ENCODE assay signal across 8 cellular contexts in the genomic region with DNA sequence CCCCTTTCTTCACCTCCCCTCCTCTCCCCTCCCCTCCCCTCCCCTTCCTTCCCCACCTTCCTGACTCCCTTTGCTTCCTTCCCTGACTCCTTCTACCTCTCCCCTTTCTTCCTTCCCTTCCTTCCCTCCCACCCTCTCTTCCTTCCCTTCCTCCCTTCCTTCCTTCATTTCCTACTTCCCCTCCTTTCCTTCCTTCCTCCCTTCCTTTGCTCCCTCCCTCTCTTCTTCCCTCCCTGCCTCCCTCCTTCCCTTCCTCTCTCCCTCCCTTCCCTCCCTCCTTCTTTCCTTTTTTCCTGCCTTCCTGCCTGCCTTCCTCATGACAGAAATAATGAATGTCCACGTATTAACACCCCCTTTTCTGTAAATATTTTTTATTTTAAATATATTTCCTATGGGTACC.
"Had no signal": no experiment of that assay in that cellular context is flagged by ENCODE, and none has a peak within 500 bp of the region (broad histone marks: within the 10 kb centered on the region; RNA-seq: fewer than 3 reads in every experiment).

No MANE protein-coding gene starts in this region.

- H3K36me3 Mint-ChIP-seq: IgD-negative memory B cell had no signal

- H3K4me3 ChIP-seq: GM23248 had no signal

- H2AFZ ChIP-seq: GM23248 had no signal

- H3K27ac ChIP-seq: GM23248, KMS-11 had no signal

- H3K27ac Mint-ChIP-seq: HFFc6, IgD-negative memory B cell had no signal

- H3K27me3 Mint-ChIP-seq: IgD-negative memory B cell had no signal

- H3K9me3 Mint-ChIP-seq: HFFc6, IgD-negative memory B cell had no signal

- H3K4me1 Mint-ChIP-seq: IgD-negative memory B cell had no signal

- H3K4me3 Mint-ChIP-seq: HFFc6, IgD-negative memory B cell had no signal

- H3K9ac ChIP-seq: GM23248, KMS-11 had no signal

- DNase-seq: GM23248, GOT3, H7, HCEC 1CT, HFFc6, KBM-7 had no signal

- H3K4me2 ChIP-seq: KMS-11 had no signal
